ENCODE assay signal across 23 cellular contexts in the genomic region with DNA sequence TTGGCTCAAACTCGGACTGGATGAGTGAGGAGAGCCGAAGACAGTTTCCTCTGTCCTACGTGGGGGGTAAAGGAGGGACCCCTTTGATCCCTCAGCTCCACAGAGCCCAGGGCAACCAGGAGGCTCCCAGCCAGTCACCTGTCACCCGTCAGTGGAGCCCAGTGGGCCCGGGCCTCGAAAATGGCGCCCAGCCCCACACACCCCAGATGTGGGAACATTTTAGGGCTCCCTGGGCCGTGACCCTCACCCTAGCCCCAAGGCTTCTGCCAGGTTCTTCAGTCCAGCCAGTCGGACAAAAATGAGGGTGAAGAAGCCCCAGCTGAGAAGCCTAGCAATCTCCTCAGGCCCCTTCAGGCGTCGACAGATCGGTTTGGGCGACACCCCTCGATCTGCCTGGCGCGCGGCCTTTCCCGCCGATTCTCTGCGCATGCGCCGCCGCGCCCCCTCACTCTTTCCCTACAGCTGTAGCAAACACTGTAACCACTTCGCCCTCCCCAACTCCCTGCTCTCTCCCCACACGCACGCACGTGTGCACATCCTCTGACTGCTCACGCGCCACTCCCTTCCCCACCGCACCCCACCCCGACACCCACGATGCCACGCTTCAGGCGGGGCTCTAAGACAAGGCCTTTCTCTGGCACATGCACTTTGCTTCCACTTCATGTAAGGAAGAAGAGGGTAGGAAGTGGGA. TPM values are rescaled to one million over a fixed set of nuclear protein-coding genes. Genes with fewer than 3 reads are reported as not detected.
DNase-seq lines count a peak whose midpoint lies in the region; ATAC-seq, FAIRE-seq and TF ChIP-seq lines count a peak whose summit lies in the region.
"Had no signal": no experiment of that assay in that cellular context is flagged by ENCODE, and none has a peak within 500 bp of the region (broad histone marks: within the 10 kb centered on the region; RNA-seq: fewer than 3 reads in every experiment).

A gene (minus strand): TSS at position 391 of the 691 bp plus-strand sequence. CDS start 13,844 bp downstream, outside the sequence.

- TF ChIP-seq EP300 in H1 (IDR thresholded peaks at IDR 0.05; ENCODE audit: borderline replicate concordance in 1 of 2, low read depth in 2 of 2, low read length in 2 of 2): no peak

- H2BK15ac ChIP-seq in H1 (ENCODE audit: low read length): no peak within 1 kb of the TSS

- CTCF ChIA-PET in GM10248 (lab: Yijun Ruan, JAX): interaction anchor here (0.8 to 1.8 kb wide), 5 partner anchors 20 to 211 kb away, joined by 3 to 10 read pairs (median 5); a partner anchor contains a TSS
- CTCF ChIA-PET in H1 (lab: Charles Lee; ENCODE audit: partially characterized antibody): interaction anchor here (1.1 to 3.1 kb wide), 6 partner anchors 23 to 98 kb away, joined by 3 to 11 read pairs (median 6); no protein-coding TSS in a partner anchor

- H3K79me2 ChIP-seq in H1 (ENCODE audit: control insufficient read depth in 1 of 2, insufficient read depth in 2 of 2, low read length in 2 of 2): no peaks in the 10 kb centered on the region
- H3K79me2 ChIP-seq in osteoblast (ENCODE audit: insufficient read depth, low read length): no peaks in the 10 kb centered on the region
- H3K79me2 ChIP-seq: parathyroid adenoma had no signal

- peaks cover 0 to 10% (median 0%) of the 10 kb centered on the region in 3 donors for H3K9me3 Mint-ChIP-seq in IgD-negative memory B cell
- H3K9me3 Mint-ChIP-seq: stimulated activated effector memory CD8-positive, alpha-beta T cell treated with anti-CD3 and anti-CD28 coated beads, Interleukin-12 subunit alpha, Interleukin-12 subunit beta, amount 100 ng/mL, for 72 hours had no signal

- no peaks in the 10 kb centered on the region for H3K23me2 ChIP-seq in H1 (ENCODE audit: low read depth, low read length)

- H3K36me3 ChIP-seq in H1 (ENCODE audit: control insufficient read depth in 2 of 4, insufficient read depth in 4 of 4, low read length in 3 of 4) (no peaks in the 10 kb centered on the region), osteoblast (ENCODE audit: insufficient read depth, low read length) (no peaks in the 10 kb centered on the region)

- H2AFZ ChIP-seq in H1 (ENCODE audit: low read length): no peak within 1 kb of the TSS
- H2AFZ ChIP-seq in osteoblast (ENCODE audit: low read length): no peak within 1 kb of the TSS
- H2AFZ ChIP-seq: parathyroid adenoma had no signal

- H3K4me1 Mint-ChIP-seq in IgD-negative memory B cell: peaks cover 33 to 41% (median 38%) of the 10 kb centered on the region in 3 donors
- H3K4me1 Mint-ChIP-seq: H9 had no signal

- no peaks in the 10 kb centered on the region; a peak in 1 of 7 replicates for H3K27me3 ChIP-seq in H1 (replicated peaks in 1 of 4; ENCODE audit: control insufficient read depth in 3 of 4, extremely low read depth in 1 of 4, insufficient read depth in 3 of 4, low read length in 3 of 4)
- no peaks in the 10 kb centered on the region for H3K27me3 ChIP-seq in osteoblast (ENCODE audit: insufficient read depth, low read length)
- H3K27me3 ChIP-seq: tibial nerve had no signal

- H3K4ac ChIP-seq in H1 (replicated peaks; ENCODE audit: insufficient read length, low read depth, low read length): no peak within 1 kb of the TSS

- no peak within 1 kb of the TSS for H2AK5ac ChIP-seq in H1 (ENCODE audit: low read depth, low read length)

- no peak within 1 kb of the TSS for H3K27ac ChIP-seq in H1 (ENCODE audit: low read depth, low read length)
- no peak within 1 kb of the TSS for H3K27ac ChIP-seq in osteoblast (ENCODE audit: low read depth, low read length)
- H3K27ac ChIP-seq: parathyroid adenoma, tibial nerve had no signal

- H3K14ac ChIP-seq in H1 (ENCODE audit: insufficient read length): peak within 1 kb of the TSS; percentile 28

- no peak within 1 kb of the TSS for H3K23ac ChIP-seq in H1 (ENCODE audit: insufficient read length)

- H2BK5ac ChIP-seq in H1 (ENCODE audit: low read depth, low read length): no peak within 1 kb of the TSS

- H3K18ac ChIP-seq in H1 (ENCODE audit: extremely low read depth, low read length): no peak within 1 kb of the TSS

- TF ChIP-seq POLR2A in H1 (IDR thresholded peaks at IDR 0.05; ENCODE audit: control extremely low read depth in 1 of 2, low read depth in 2 of 2, low read length in 2 of 2): no peak

- no peak for FAIRE-seq in H1 (lab: Jason Lieb, UNC)
- FAIRE-seq: frontal cortex, HTR-8/SVneo, kidney had no signal

- H3K4me3 ChIP-seq in H1 (ENCODE audit: extremely low read depth in 1 of 4, insufficient read depth in 2 of 4, low read depth in 3 of 4, low read length in 4 of 4): no peak within 1 kb of the TSS
- no peak within 1 kb of the TSS for H3K4me3 ChIP-seq in osteoblast (ENCODE audit: insufficient read depth, low read length)
- H3K4me3 ChIP-seq: tibial nerve had no signal

- no peak within 1 kb of the TSS for H2BK12ac ChIP-seq in H1 (ENCODE audit: low read depth, low read length)

- H3K27me3 Mint-ChIP-seq in IgD-negative memory B cell: peaks cover 2% of the 10 kb centered on the region
- H3K27me3 Mint-ChIP-seq: CD8-positive, alpha-beta memory T cell had no signal

- no peak for TF ChIP-seq RAD21 in H1 (IDR thresholded peaks at IDR 0.05 in 1 of 2, conservative IDR thresholded peaks at IDR 0.05 in 1 of 2; ENCODE audit: low read depth in 2 of 2, low read length in 2 of 2)

- H3K79me1 ChIP-seq in H1 (ENCODE audit: low read depth, low read length): no peaks in the 10 kb centered on the region

- peak within 1 kb of the TSS; percentile 86 to 97 (median 90) for H3K27ac Mint-ChIP-seq in IgD-negative memory B cell
- H3K27ac Mint-ChIP-seq: CD8-positive, alpha-beta memory T cell; H9; stimulated activated effector memory CD8-positive, alpha-beta T cell treated with anti-CD3 and anti-CD28 coated beads, Interleukin-12 subunit alpha, Interleukin-12 subunit beta, amount 100 ng/mL, for 72 hours had no signal

- H3K56ac ChIP-seq in H1 (replicated peaks; ENCODE audit: insufficient read length, low read depth, low read length): no peak within 1 kb of the TSS

- TF ChIP-seq CTCF in GM10248 (IDR thresholded peaks at IDR 0.05; ENCODE audit: control extremely low read depth, extremely low read depth, low read depth, missing control alignments) (no peak), H1 (IDR thresholded peaks at IDR 0.05; ENCODE audit: control extremely low read depth in 1 of 3, insufficient read depth in 1 of 3, low read depth in 1 of 3, low read length in 3 of 3) (no peak), osteoblast (IDR thresholded peaks at IDR 0.05; ENCODE audit: extremely low read depth, low read depth, low read length) (no peak)

- WGBS in H1 (ENCODE audit: extremely low coverage in 1 of 2, insufficient coverage in 1 of 2, insufficient read length in 1 of 2, insufficient replicate concordance in 2 of 2, low coverage in 1 of 2, low lambda C conversion rate in 2 of 2, missing lambda C conversion rate in 1 of 2), 2 experiments: 91% methylated on average over 28 of the region's 35 CpGs; no CpG with 5 or more reads in 1 of the 2 experiments

- H2BK120ac ChIP-seq in H1 (replicated peaks; ENCODE audit: low read depth, low read length): no peak within 1 kb of the TSS

- no peak within 1 kb of the TSS for H4K91ac ChIP-seq in H1 (replicated peaks; ENCODE audit: insufficient read length, low read length)

- H4K20me1 ChIP-seq in H1 (replicated peaks in 1 of 2; ENCODE audit: control insufficient read depth in 1 of 2, insufficient read depth in 2 of 2, low read length in 2 of 2) (no peaks in the 10 kb centered on the region), osteoblast (ENCODE audit: insufficient read depth, low read length) (no peaks in the 10 kb centered on the region)

- no peak within 1 kb of the TSS for H3K9ac ChIP-seq in H1 (replicated peaks in 1 of 4; ENCODE audit: extremely low read depth in 1 of 4, low read depth in 3 of 4, low read length in 3 of 4)
- H3K9ac ChIP-seq: parathyroid adenoma had no signal

- peaks cover 0 to 3% of the 10 kb centered on the region in 2 experiments; a peak in 2 of 4 replicates for H3K9me3 ChIP-seq in H1 (ENCODE audit: insufficient read depth in 2 of 2, low read depth in 1 of 2, low read length in 1 of 2)
- no peaks in the 10 kb centered on the region for H3K9me3 ChIP-seq in osteoblast (ENCODE audit: low read depth, low read length)

- no peak within 1 kb of the TSS for H2BK20ac ChIP-seq in H1 (ENCODE audit: low read length)

- ATAC-seq in GM19467 (IDR thresholded peaks at IDR 0.05; ENCODE audit: unreplicated experiment): no peak
- ATAC-seq in HG03159 (IDR thresholded peaks at IDR 0.05; ENCODE audit: unreplicated experiment): no peak
- ATAC-seq: Right ventricle myocardium inferior; stimulated activated effector memory CD8-positive, alpha-beta T cell treated with anti-CD3 and anti-CD28 coated beads, Interleukin-12 subunit alpha, Interleukin-12 subunit beta, amount 100 ng/mL, for 72 hours had no signal

- POLR2A ChIA-PET in GM10248 (lab: Yijun Ruan, JAX) (no interaction called here), H1 (lab: Charles Lee; ENCODE audit: partially characterized antibody) (interaction anchor here (0.6 to 1.4 kb wide), 3 partner anchors 14 to 127 kb away, joined by 3 to 4 read pairs (median 3); no protein-coding TSS in a partner anchor)

- DNase-seq in GM10248 (ENCODE audit: extremely low spot score) (peak; percentile 10), H1 (ENCODE audit: low read depth in 1 of 2, low spot score in 2 of 2) (peak in 1 of 2 experiments; percentile 34), osteoblast (ENCODE audit: insufficient read length, low spot score, missing footprints) (peak; percentile 37), iPS-NIHi11 (ENCODE audit: low spot score) (no peak), HT-29 (ENCODE audit: low spot score) (no peak)
- DNase-seq: activated CD4-positive, alpha-beta T cell treated with anti-CD3 and anti-CD28 coated beads for 4 hours; CD8-positive, alpha-beta memory T cell; erythroblast; H9; hypothalamus; kidney; NCI-H1105; NCI-H524 treated with DMSO at 0.1 percent for 48 hours; SW 1271 had no signal

- H4K5ac ChIP-seq in H1 (ENCODE audit: insufficient read length, low read depth, low read length): no peak within 1 kb of the TSS

- no peak within 1 kb of the TSS; the same call in 1 of the 2 replicates for H4K8ac ChIP-seq in H1 (ENCODE audit: extremely low read depth, insufficient read depth, low read length)

- H3K4me1 ChIP-seq in H1 (replicated peaks in 1 of 4; ENCODE audit: control insufficient read depth in 3 of 4, insufficient read depth in 4 of 4, low read length in 3 of 4) (no peaks in the 10 kb centered on the region), osteoblast (ENCODE audit: insufficient read depth, low read length) (no peaks in the 10 kb centered on the region)
- H3K4me1 ChIP-seq: parathyroid adenoma had no signal

- peaks cover 18% of the 10 kb centered on the region for H3K36me3 Mint-ChIP-seq in IgD-negative memory B cell

- H3K4me3 Mint-ChIP-seq in IgD-negative memory B cell: peak within 1 kb of the TSS; percentile 30 to 88 (median 76)
- H3K4me3 Mint-ChIP-seq: CD8-positive, alpha-beta memory T cell; H9; stimulated activated effector memory CD8-positive, alpha-beta T cell treated with anti-CD3 and anti-CD28 coated beads, Interleukin-12 subunit alpha, Interleukin-12 subunit beta, amount 100 ng/mL, for 72 hours had no signal

- H3K4me2 ChIP-seq in H1 (ENCODE audit: insufficient read depth in 1 of 2, low read depth in 2 of 2, low read length in 2 of 2): no peak within 1 kb of the TSS
- no peak within 1 kb of the TSS for H3K4me2 ChIP-seq in osteoblast (ENCODE audit: insufficient read depth, low read length)

RNA-seq across cellular contexts. Expression of the gene that starts here (rescaled TPM):
- polyA plus RNA-seq in IgD-negative memory B cell (11.6 TPM), H1 (2011; rRNA removed) (0.93 and 1.1 TPM in 2 replicates)
- 1.5 and 1.7 TPM in 2 replicates for total RNA-seq in H1 (2021; fragmentation: NEBNext Ultra II Directional; extraction: Animal tissue kit (Norgen Biotek cat#: 25700))
- polyA plus RNA-seq in H1 (2011; cell fraction: cytosol; rRNA removed): 0.85 TPM
- 2.5 TPM for polyA plus RNA-seq in H1 (2011; cell fraction: nucleus; rRNA removed)
- polyA plus RNA-seq in H1 (2012, experiment 1 of 2): 0.86 to 1.9 TPM (median 1.6 TPM) in 4 replicates
- polyA plus RNA-seq in H1 (2012, experiment 2 of 2): 1.1 TPM
- polyA plus RNA-seq in H1 (2013, experiment 1 of 2): 0.39 TPM
- polyA plus RNA-seq in H1 (2013, experiment 2 of 2): 0.59 TPM
- polyA minus RNA-seq in H1 (2011; rRNA and poly(A)+ RNA removed): 1.1 and 1.3 TPM in 2 replicates
- polyA minus RNA-seq in H1 (2011; cell fraction: cytosol; rRNA and poly(A)+ RNA removed): 0.95 TPM
- polyA minus RNA-seq in H1 (2011; cell fraction: nucleus; rRNA and poly(A)+ RNA removed): 2.7 TPM
- total RNA-seq in osteoblast: 0.72 and 1.2 TPM in 2 replicates
- 0.26 TPM in 1 of 2 replicates, not detected in the other for total RNA-seq in HT-29 (2014; rRNA removed; shearing (Covaris generic))
- total RNA-seq: frontal cortex had no signal

Comparison
In these comparisons a context has a peak if more than half of its experiments do, and no peak if none do; other contexts are left out.
1. DNase-seq: peak in GM10248 (single experiment) and osteoblast (single experiment); none in iPS-NIHi11 (single experiment) and HT-29 (single experiment).